8 cellular contexts compared by ENCODE assay signal in the genomic region with DNA sequence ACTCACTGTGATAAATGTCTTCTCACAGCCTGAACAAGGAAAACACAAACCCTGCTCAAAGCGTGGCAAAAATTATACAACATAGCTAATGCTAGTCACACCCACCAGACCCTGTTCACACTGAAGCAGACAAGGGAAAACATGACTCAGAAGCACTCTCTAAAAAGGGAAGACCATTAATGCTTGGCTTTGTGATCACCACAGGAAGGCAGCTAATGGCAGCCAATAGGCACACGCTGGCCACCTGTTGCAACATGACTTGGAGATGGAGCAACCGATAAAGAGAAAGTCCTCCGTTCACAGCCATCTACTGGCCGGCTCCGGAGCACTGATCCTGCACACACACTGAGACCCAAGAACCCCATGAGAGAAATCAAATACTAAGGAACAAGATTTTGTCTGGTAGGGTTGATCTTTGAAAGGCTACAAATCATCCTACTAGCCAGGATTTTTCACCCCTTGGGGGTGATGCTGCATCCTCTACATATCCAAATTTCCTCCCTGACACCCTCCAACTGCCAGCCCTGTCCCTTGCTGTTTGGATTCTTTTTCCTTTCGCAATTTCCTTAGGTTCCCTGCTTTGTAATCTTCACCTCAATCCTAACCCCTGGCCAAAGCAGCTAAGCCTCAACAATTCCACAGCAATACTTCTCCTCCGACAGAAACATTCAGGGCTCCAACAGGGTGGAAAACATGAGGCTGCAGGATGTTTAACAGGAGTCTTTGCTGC. TPM values are rescaled to one million over a fixed set of nuclear protein-coding genes. Genes with fewer than 3 reads are reported as not detected.
DNase-seq lines count a peak whose midpoint lies in the region; ATAC-seq and TF ChIP-seq lines count a peak whose summit lies in the region.

No MANE protein-coding gene starts in this region.

- H3K4me2 ChIP-seq in GM23248 (ENCODE audit: unreplicated experiment): peak overlapping the region; percentile 62

- H3K9me3 ChIP-seq in GM23248 (ENCODE audit: low read depth) (no peaks in the 10 kb centered on the region), iPS-20b (ENCODE audit: insufficient read depth, low read depth, low read length) (no peaks in the 10 kb centered on the region), gastrocnemius medialis (no peaks in the 10 kb centered on the region)

- no peak overlapping the region for H3K4me3 Mint-ChIP-seq in endothelial cell (ENCODE audit: unreplicated experiment)

- peaks cover 24% of the 10 kb centered on the region for H3F3A ChIP-seq in GM23248 (ENCODE audit: insufficient read depth)

- no peaks in the 10 kb centered on the region for H3K9me2 ChIP-seq in GM23248 (ENCODE audit: insufficient read depth)

- peaks cover 46% of the 10 kb centered on the region for H3K36me3 Mint-ChIP-seq in endothelial cell (ENCODE audit: low read depth, unreplicated experiment)

- H3K9ac ChIP-seq in GM23248 (peak overlapping the region; percentile 70), iPS-20b (ENCODE audit: low read depth, low read length) (no peak overlapping the region)

- TF ChIP-seq CTCF in astrocyte of the spinal cord (IDR thresholded peaks at IDR 0.05; ENCODE audit: low read depth, low read length) (peak; percentile 18), gastrocnemius medialis (IDR thresholded peaks at IDR 0.05 in 4 of 5, conservative IDR thresholded peaks at IDR 0.05 in 1 of 5) (peak in 1 of 5 experiments; percentile 19), endothelial cell (IDR thresholded peaks at IDR 0.05; ENCODE audit: unreplicated experiment) (no peak)

- H3K27ac ChIP-seq in GM23248: peak overlapping the region; percentile 86
- H3K27ac ChIP-seq in iPS-20b (ENCODE audit: low read length): no peak overlapping the region
- H3K27ac ChIP-seq in gastrocnemius medialis: peak overlapping the region; percentile 94 to 97 (median 96)

- H2AFZ ChIP-seq in GM23248: no peak overlapping the region

- no peaks in the 10 kb centered on the region for H3K27me3 ChIP-seq in GM23248 (replicated peaks; ENCODE audit: insufficient read depth)
- H3K27me3 ChIP-seq in iPS-20b (ENCODE audit: insufficient read depth, low read length): no peaks in the 10 kb centered on the region
- H3K27me3 ChIP-seq in gastrocnemius medialis: no peaks in the 10 kb centered on the region

- in situ Hi-C loops in GM23248 (cut with MboI) (no loop called here), astrocyte of the spinal cord (cut with HindIII; ENCODE audit: low sequenced_read_pairs) (no loop called here), gastrocnemius medialis (cut with MboI; ENCODE audit: low sequenced_read_pairs in 4 of 4) (loop anchor here in 2 of 4 donors (10.0 kb wide), 2 partner anchors 78 to 218 kb away; a partner anchor contains a TSS)

- peaks cover 73% of the 10 kb centered on the region for H3K79me2 ChIP-seq in GM23248 (ENCODE audit: insufficient read depth)

- intact Hi-C loops in gastrocnemius medialis (cut with DNase I; ENCODE audit: low total_unique reads): loop anchor here (1.0 to 10.0 kb wide), 3 partner anchors 10 to 558 kb away; no protein-coding TSS in a partner anchor

- H4K20me1 ChIP-seq in GM23248 (ENCODE audit: insufficient read depth): peaks cover 16% of the 10 kb centered on the region

- H3K4me3 ChIP-seq in GM23248 (peak overlapping the region; percentile 61), astrocyte of the spinal cord (ENCODE audit: low read depth, low read length) (peak overlapping the region; percentile 6), iPS-20b (ENCODE audit: low read length) (peak overlapping the region; percentile 21; the same call in 1 of the 2 replicates), gastrocnemius medialis (peak overlapping the region; percentile 46 to 74 (median 70))

- ATAC-seq in gastrocnemius medialis (peak; percentile 66 to 75), GM21825 (IDR thresholded peaks at IDR 0.05; ENCODE audit: unreplicated experiment) (no peak)

- H3K27ac Mint-ChIP-seq in endothelial cell (ENCODE audit: unreplicated experiment): no peak overlapping the region

- H3K4me1 ChIP-seq in GM23248 (ENCODE audit: insufficient read depth) (peaks cover 28% of the 10 kb centered on the region), iPS-20b (ENCODE audit: insufficient read depth, low read length) (peaks cover 8% of the 10 kb centered on the region), gastrocnemius medialis (peaks cover 70 to 77% of the 10 kb centered on the region in 2 donors)

- no peaks in the 10 kb centered on the region for H3K9me3 Mint-ChIP-seq in endothelial cell (ENCODE audit: unreplicated experiment)

- peaks cover 24% of the 10 kb centered on the region for H3K36me3 ChIP-seq in GM23248 (ENCODE audit: low read depth)
- peaks cover 60% of the 10 kb centered on the region for H3K36me3 ChIP-seq in iPS-20b (ENCODE audit: insufficient read depth, low read depth, low read length)
- H3K36me3 ChIP-seq in gastrocnemius medialis: peaks cover 0 to 24% of the 10 kb centered on the region in 2 donors

- H3K4me1 Mint-ChIP-seq in endothelial cell (ENCODE audit: unreplicated experiment): peaks cover 33% of the 10 kb centered on the region

- 14 to 19% methylated on average over 8 of the region's 8 CpGs for WGBS in GM23248 (ENCODE audit: low coverage in 1 of 2, low lambda C conversion rate in 2 of 2, missing lambda C conversion rate in 2 of 2), 2 experiments

- TF ChIP-seq POLR2A in gastrocnemius medialis (IDR thresholded peaks at IDR 0.05): peak; percentile 74 to 86

- peaks cover 21% of the 10 kb centered on the region for H3K27me3 Mint-ChIP-seq in endothelial cell (ENCODE audit: unreplicated experiment)

- DNase-seq in AG08395 (ENCODE audit: low spot score) (peak; percentile 90), GM23248 (peak; percentile 98), NCI-H69 (lab: John Stamatoyannopoulos, UW) (peak; percentile 61), astrocyte of the spinal cord (ENCODE audit: low read depth, low spot score) (peak; percentile 87), gastrocnemius medialis (peak; percentile 86 to 95), endothelial cell (ENCODE audit: low spot score) (no peak)

RNA-seq across cellular contexts. Expression of a gene that starts 3.2 kb away (rescaled TPM):
- 19.2 and 20.0 TPM in 2 replicates for total RNA-seq in GM23248 (2014; rRNA removed; shearing (Covaris generic))
- 4.2 and 6.1 TPM in 2 replicates for polyA plus RNA-seq in GM23248 (2016; fragmentation: Nextera tagmentation; extraction: Ambion mirVana)
- total RNA-seq in gastrocnemius medialis: 10 to 100 TPM; 40.9 to 54.2 (median 45.4) TPM
- 25.4 TPM for total RNA-seq in endothelial cell (ENCODE audit: unreplicated experiment)

RNA-seq across cellular contexts. Expression of a gene that starts 45.1 kb away (rescaled TPM):
- not detected in 2 replicates for total RNA-seq in GM23248 (2014; rRNA removed; shearing (Covaris generic))
- polyA plus RNA-seq in GM23248 (2016; fragmentation: Nextera tagmentation; extraction: Ambion mirVana): not detected in 2 replicates
- total RNA-seq in gastrocnemius medialis: under 1 TPM in 2 of 4 donors, not detected in 2; 0.07 to 0.36 TPM
- not detected for total RNA-seq in endothelial cell (ENCODE audit: unreplicated experiment)

RNA-seq across cellular contexts. Expression of a gene that starts 51.5 kb away (rescaled TPM):
- total RNA-seq in GM23248 (2014; rRNA removed; shearing (Covaris generic)): not detected in 2 replicates
- polyA plus RNA-seq in GM23248 (2016; fragmentation: Nextera tagmentation; extraction: Ambion mirVana): 0.11 TPM in 1 of 2 replicates, not detected in the other
- total RNA-seq in gastrocnemius medialis (under 1 TPM in 1 of 4 donors, not detected in 3; 0.49 TPM), endothelial cell (ENCODE audit: unreplicated experiment) (not detected)

Comparison
In these comparisons a context has a peak if more than half of its experiments do, and no peak if none do; other contexts are left out.
1. H3K4me3 ChIP-seq: peak in every context shown above with its lines; median percentile 70 in gastrocnemius medialis; 61 in GM23248; 21 in iPS-20b; 6 in astrocyte of the spinal cord.